23 cellular contexts compared by ENCODE assay signal in the genomic region with DNA sequence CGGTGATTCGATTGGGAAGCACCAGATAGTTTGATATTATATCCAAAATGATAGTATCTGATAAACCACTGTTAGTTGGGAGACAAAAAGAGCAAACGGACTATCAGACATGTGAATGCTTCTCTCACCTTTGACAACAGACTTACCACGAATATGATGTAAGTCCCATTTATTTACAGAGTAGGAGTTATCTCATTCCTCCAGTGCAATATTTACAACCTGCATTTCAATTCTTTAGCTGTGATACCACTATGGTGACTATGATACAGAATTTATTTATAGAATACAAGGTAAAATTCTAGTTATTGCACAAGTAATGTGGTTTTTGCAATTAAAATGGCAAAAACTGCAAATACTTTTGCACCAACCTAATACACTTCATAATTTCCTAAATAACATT.
DNase-seq lines count a peak whose midpoint lies in the region; ATAC-seq, FAIRE-seq and TF ChIP-seq lines count a peak whose summit lies in the region.
"Had no signal": no experiment of that assay in that cellular context is flagged by ENCODE, and none has a peak within 500 bp of the region (broad histone marks: within the 10 kb centered on the region; RNA-seq: fewer than 3 reads in every experiment).

No MANE protein-coding gene starts in this region.

- RAD21 ChIA-PET in GM12878 (lab: Charles Lee; ENCODE audit: unreplicated experiment): interaction anchor here (1.4 to 2.3 kb wide), 2 partner anchors 51 to 209 kb away, joined by 3 to 9 read pairs; no protein-coding TSS in a partner anchor

- H3K4me3 ChIP-seq in Panc1 (ENCODE audit: low read depth in 2 of 2, low read length in 2 of 2): no peak overlapping the region
- no peak overlapping the region for H3K4me3 ChIP-seq in GM12878
- H3K4me3 ChIP-seq: BLaER1, HAP-1 had no signal

- no peak overlapping the region for H3K4me2 ChIP-seq in GM12878 (ENCODE audit: control insufficient read depth, insufficient read depth)

- BruUV-seq in Panc1 (replicated peaks; lab: Mats Ljungman, UMichigan) (TSS peak; percentile 36), GM12878 (replicated peaks; lab: Mats Ljungman, UMichigan) (TSS peak; percentile 25)

- H3K9me3 ChIP-seq in Panc1 (ENCODE audit: control insufficient read depth, insufficient read depth, low read depth, low read length) (no peaks in the 10 kb centered on the region), GM12878 (replicated peaks; ENCODE audit: control insufficient read depth, insufficient read depth, low read length) (no peaks in the 10 kb centered on the region)
- H3K9me3 ChIP-seq: BLaER1, HAP-1 had no signal

- peaks cover 52% of the 10 kb centered on the region for H3K36me3 Mint-ChIP-seq in activated CD8-positive, alpha-beta T cell treated with anti-CD3 and anti-CD28 coated beads, Interleukin-2, amount 10 ng/mL, durations not matched to agents 7 days and 5 days (ENCODE audit: low read depth)
- H3K36me3 Mint-ChIP-seq in activated CD8-positive, alpha-beta T cell treated with anti-CD3 and anti-CD28 coated beads for 36 hours (ENCODE audit: low read depth): peaks cover 31% of the 10 kb centered on the region

- no peak overlapping the region for H2AFZ ChIP-seq in GM12878 (ENCODE audit: control insufficient read depth, low read depth, low read length)

- H3K4me1 ChIP-seq in Panc1 (ENCODE audit: control insufficient read depth, insufficient read depth, low read length) (no peaks in the 10 kb centered on the region), GM12878 (ENCODE audit: control insufficient read depth, insufficient read depth, low read length) (no peaks in the 10 kb centered on the region; the same call in 1 of the 2 replicates)
- H3K4me1 ChIP-seq: HAP-1 had no signal

- H3K9ac ChIP-seq in GM12878 (ENCODE audit: control insufficient read depth, insufficient read depth, low read length): no peak overlapping the region
- H3K9ac ChIP-seq: BLaER1 had no signal

- no peak for TF ChIP-seq EP300 in GM12878 (IDR thresholded peaks at IDR 0.05; ENCODE audit: borderline replicate concordance in 1 of 2, control insufficient read depth in 1 of 2, low read depth in 2 of 2, low read length in 2 of 2)

- POLR2A ChIA-PET in activated CD8-positive, alpha-beta T cell treated with anti-CD3 and anti-CD28 coated beads, Interleukin-2, amount 10 ng/mL, durations not matched to agents 7 days and 5 days (lab: Charles Lee): interaction anchor here (1.9 kb wide), 1 partner anchor 62 kb away, joined by 4 read pairs; a partner anchor contains a TSS
- POLR2A ChIA-PET in activated CD8-positive, alpha-beta T cell treated with anti-CD3 and anti-CD28 coated beads for 36 hours (lab: Charles Lee): no interaction called here
- POLR2A ChIA-PET in Panc1 (lab: Charles Lee) (no interaction called here), GM12878 (lab: Charles Lee) (no interaction called here)

- H3K27me3 ChIP-seq in Panc1 (ENCODE audit: control insufficient read depth, insufficient read depth, low read length) (no peaks in the 10 kb centered on the region), GM12878 (replicated peaks in 1 of 2; ENCODE audit: control insufficient read depth in 2 of 2, insufficient read depth in 2 of 2, low read length in 1 of 2) (no peaks in the 10 kb centered on the region)
- H3K27me3 ChIP-seq: BLaER1 had no signal

- H3K36me3 ChIP-seq in Panc1 (ENCODE audit: control insufficient read depth, insufficient read depth, low read length): peaks cover 5% of the 10 kb centered on the region; the same call in 1 of the 2 replicates
- peaks cover 0 to 1% of the 10 kb centered on the region in 2 experiments; a peak in 3 of 4 replicates for H3K36me3 ChIP-seq in GM12878 (ENCODE audit: control insufficient read depth in 2 of 2, insufficient read depth in 2 of 2, low read length in 1 of 2)

- CTCF ChIA-PET in activated CD8-positive, alpha-beta T cell treated with anti-CD3 and anti-CD28 coated beads, Interleukin-2, amount 10 ng/mL, durations not matched to agents 7 days and 5 days (lab: Charles Lee): interaction anchor here (0.8 to 1.2 kb wide), 4 partner anchors 8 to 210 kb away, joined by 3 to 5 read pairs (median 4); no protein-coding TSS in a partner anchor
- CTCF ChIA-PET in activated CD8-positive, alpha-beta T cell treated with anti-CD3 and anti-CD28 coated beads for 36 hours (lab: Charles Lee): no interaction called here
- CTCF ChIA-PET in Panc1 (lab: Charles Lee): no interaction called here
- CTCF ChIA-PET in GM12878 (lab: Yijun Ruan, JAX): interaction anchor here (0.6 to 1.1 kb wide), 2 partner anchors 120 to 210 kb away, joined by 3 read pairs; no protein-coding TSS in a partner anchor

- SMC1A ChIA-PET in GM12878 (lab: Charles Lee; ENCODE audit: uncharacterized antibody, unreplicated experiment): interaction anchor here (1.2 to 2.2 kb wide), 3 partner anchors 20 to 52 kb away, joined by 3 to 7 read pairs (median 6); no protein-coding TSS in a partner anchor

- no peaks in the 10 kb centered on the region for H3K9me3 Mint-ChIP-seq in activated CD8-positive, alpha-beta T cell treated with anti-CD3 and anti-CD28 coated beads, Interleukin-2, amount 10 ng/mL, durations not matched to agents 7 days and 5 days (ENCODE audit: insufficient read depth)
- no peaks in the 10 kb centered on the region for H3K9me3 Mint-ChIP-seq in activated CD8-positive, alpha-beta T cell treated with anti-CD3 and anti-CD28 coated beads for 36 hours
- H3K9me3 Mint-ChIP-seq: CD4-positive, CD25-positive, alpha-beta regulatory T cell; CD8-positive, alpha-beta memory T cell; HFFc6 had no signal

- peaks cover 12% of the 10 kb centered on the region for H3K4me1 Mint-ChIP-seq in activated CD8-positive, alpha-beta T cell treated with anti-CD3 and anti-CD28 coated beads, Interleukin-2, amount 10 ng/mL, durations not matched to agents 7 days and 5 days (ENCODE audit: low read depth)
- peaks cover 18% of the 10 kb centered on the region for H3K4me1 Mint-ChIP-seq in activated CD8-positive, alpha-beta T cell treated with anti-CD3 and anti-CD28 coated beads for 36 hours (ENCODE audit: low read depth)
- H3K4me1 Mint-ChIP-seq: B cell had no signal

- ATAC-seq in activated CD8-positive, alpha-beta T cell treated with anti-CD3 and anti-CD28 coated beads, Interleukin-2, amount 10 ng/mL, durations not matched to agents 7 days and 5 days: no peak
- ATAC-seq in activated CD8-positive, alpha-beta T cell treated with anti-CD3 and anti-CD28 coated beads for 36 hours: no peak
- ATAC-seq in Panc1: no peak
- no peak for ATAC-seq in GM12878
- no peak for ATAC-seq in GM21515 (IDR thresholded peaks at IDR 0.05; ENCODE audit: unreplicated experiment)

- no peak overlapping the region for H3K27ac Mint-ChIP-seq in activated CD8-positive, alpha-beta T cell treated with anti-CD3 and anti-CD28 coated beads, Interleukin-2, amount 10 ng/mL, durations not matched to agents 7 days and 5 days
- H3K27ac Mint-ChIP-seq in activated CD8-positive, alpha-beta T cell treated with anti-CD3 and anti-CD28 coated beads for 36 hours: no peak overlapping the region
- H3K27ac Mint-ChIP-seq: B cell, HFFc6 had no signal

- FAIRE-seq in GM12878 (lab: Jason Lieb, UNC): no peak
- FAIRE-seq: A204.1, D721Med, GM12891, GM18507, H54 had no signal

- intact Hi-C loops in activated CD8-positive, alpha-beta T cell treated with anti-CD3 and anti-CD28 coated beads for 36 hours (cut with micrococcal nuclease): no loop called here
- intact Hi-C loops in Panc1 (cut with micrococcal nuclease; ENCODE audit: unreplicated experiment): no loop called here
- intact Hi-C loops in GM12878 (cut with micrococcal nuclease; ENCODE audit: unreplicated experiment): no loop called here

- in situ Hi-C loops in Panc1 (cut with HindIII; ENCODE audit: low pct_unique_long_range_greater_than_20kb, low sequenced_read_pairs): no loop called here
- in situ Hi-C loops in GM12878 (cut with MboI): no loop called here

- 82% methylated on average over 4 of the region's 4 CpGs for WGBS in GM12878 (ENCODE audit: insufficient coverage, insufficient replicate concordance, low lambda C conversion rate, missing lambda C conversion rate)

- no peaks in the 10 kb centered on the region for H3K27me3 Mint-ChIP-seq in activated CD8-positive, alpha-beta T cell treated with anti-CD3 and anti-CD28 coated beads, Interleukin-2, amount 10 ng/mL, durations not matched to agents 7 days and 5 days (ENCODE audit: low read depth)
- no peaks in the 10 kb centered on the region for H3K27me3 Mint-ChIP-seq in activated CD8-positive, alpha-beta T cell treated with anti-CD3 and anti-CD28 coated beads for 36 hours
- H3K27me3 Mint-ChIP-seq: B cell; CD4-positive, CD25-positive, alpha-beta regulatory T cell; CD8-positive, alpha-beta memory T cell had no signal

- no peaks in the 10 kb centered on the region for H4K20me1 ChIP-seq in GM12878 (ENCODE audit: control insufficient read depth, insufficient read depth)

- TF ChIP-seq CTCF in activated CD8-positive, alpha-beta T cell treated with anti-CD3 and anti-CD28 coated beads for 36 hours (IDR thresholded peaks at IDR 0.05): no peak
- TF ChIP-seq CTCF in Panc1 (IDR thresholded peaks at IDR 0.05): no peak
- TF ChIP-seq CTCF in GM12878 (IDR thresholded peaks at IDR 0.05 in 2 of 3, conservative IDR thresholded peaks at IDR 0.05 in 1 of 3; ENCODE audit: control insufficient read depth in 2 of 3, extremely low read depth in 1 of 3, insufficient read depth in 1 of 3, low read depth in 3 of 3, low read length in 3 of 3): no peak

- TF ChIP-seq RAD21 in GM12878 (IDR thresholded peaks at IDR 0.05; ENCODE audit: insufficient read depth, low read depth, low read length): no peak

- no peak for TF ChIP-seq POLR2A in GM12878 (IDR thresholded peaks at IDR 0.05; ENCODE audit: low read depth, low read length)

- H3K27ac ChIP-seq in Panc1 (ENCODE audit: low read length) (no peak overlapping the region), GM12878 (ENCODE audit: control insufficient read depth, insufficient read depth) (no peak overlapping the region)
- H3K27ac ChIP-seq: BLaER1, C4-2B had no signal

- H3K79me2 ChIP-seq in GM12878 (ENCODE audit: control insufficient read depth, insufficient read depth, low read length): no peaks in the 10 kb centered on the region

- no peak overlapping the region for H3K4me3 Mint-ChIP-seq in activated CD8-positive, alpha-beta T cell treated with anti-CD3 and anti-CD28 coated beads, Interleukin-2, amount 10 ng/mL, durations not matched to agents 7 days and 5 days
- no peak overlapping the region for H3K4me3 Mint-ChIP-seq in activated CD8-positive, alpha-beta T cell treated with anti-CD3 and anti-CD28 coated beads for 36 hours
- H3K4me3 Mint-ChIP-seq: B cell; CD4-positive, CD25-positive, alpha-beta regulatory T cell; CD8-positive, alpha-beta memory T cell; HFFc6 had no signal

- peak; percentile 5 for DNase-seq in activated CD8-positive, alpha-beta T cell treated with anti-CD3 and anti-CD28 coated beads, Interleukin-2, amount 10 ng/mL, durations not matched to agents 7 days and 5 days
- no peak for DNase-seq in activated CD8-positive, alpha-beta T cell treated with anti-CD3 and anti-CD28 coated beads for 36 hours
- no peak for DNase-seq in Panc1 (ENCODE audit: low read depth, low spot score)
- DNase-seq in GM12878 (ENCODE audit: low read depth, low spot score): no peak
- DNase-seq in foreskin melanocyte: no peak
- DNase-seq: CD4-positive, CD25-positive, alpha-beta regulatory T cell; CD8-positive, alpha-beta memory T cell; DMS 273 treated with DMSO at 0.1 percent for 48 hours; DMS79; EL; GDM1; GOT3; HFFc6 had no signal

TF ChIP-seq in GM12878, 131 proteins besides CTCF, POLR2A, EP300 and RAD21 (continues in another document):
- no peak for TF ChIP-seq PML (IDR thresholded peaks at IDR 0.05; ENCODE audit: low read length)
- no peak for TF ChIP-seq FOS (IDR thresholded peaks at IDR 0.05; ENCODE audit: borderline replicate concordance, extremely low read depth, insufficient read length)

Comparison
In these comparisons a context has a peak if more than half of its experiments do, and no peak if none do; other contexts are left out.
1. CTCF ChIA-PET loops: an anchor here in activated CD8-positive, alpha-beta T cell treated with anti-CD3 and anti-CD28 coated beads, Interleukin-2, amount 10 ng/mL, durations not matched to agents 7 days and 5 days (0.8 to 1.2 kb wide) and GM12878 (0.6 to 1.1 kb wide); none called in activated CD8-positive, alpha-beta T cell treated with anti-CD3 and anti-CD28 coated beads for 36 hours and Panc1.